In the genomic region with DNA sequence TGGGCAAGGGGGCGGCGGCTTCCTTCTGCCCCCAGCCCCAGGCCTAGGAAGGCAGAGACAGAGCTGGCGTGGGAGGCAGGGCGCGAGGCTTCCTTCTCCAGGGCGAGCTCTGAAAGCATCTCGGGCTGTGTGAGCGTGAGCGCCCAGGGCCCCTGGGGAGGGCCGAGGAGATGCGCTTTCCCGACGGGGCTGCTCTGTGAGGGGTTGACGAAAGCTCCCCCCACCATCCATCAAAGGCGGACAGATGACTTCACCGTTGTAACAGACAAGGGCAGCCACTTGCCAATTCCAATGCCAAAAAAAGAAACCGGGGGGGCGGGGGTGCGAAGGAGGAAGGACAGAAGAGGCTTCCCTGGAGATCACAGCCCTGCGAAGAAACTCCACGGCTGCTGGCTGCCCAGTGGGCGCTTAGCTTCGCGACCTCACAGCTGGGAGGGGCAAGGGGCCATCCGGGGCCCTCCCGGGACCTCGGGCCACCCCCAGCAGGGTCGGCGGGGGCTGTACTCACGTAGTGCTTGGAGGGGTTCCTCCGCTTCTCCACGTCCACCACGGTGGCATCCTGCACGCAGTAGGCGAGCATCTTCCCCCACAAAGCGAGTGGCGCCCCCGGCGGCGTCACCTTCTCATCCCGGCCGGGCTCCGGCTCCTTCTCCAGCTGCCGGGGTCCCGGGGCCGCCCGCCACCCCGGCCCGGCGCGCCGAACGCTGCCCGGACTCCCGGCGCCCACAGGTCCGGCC, we compare ENCODE assay signal across 8 cellular contexts. TPM values are rescaled to one million over a fixed set of nuclear protein-coding genes. Genes with fewer than 3 reads are reported as not detected.
A peak's percentile ranks its signal among the peaks of the same experiment; 100 is the strongest.
DNase-seq lines count a peak whose midpoint lies in the region; ATAC-seq and TF ChIP-seq lines count a peak whose summit lies in the region.

No MANE protein-coding gene starts in this region.

- CTCF ChIA-PET in Caco-2 (lab: Charles Lee), result interaction anchor here (0.7 to 2.5 kb wide), 9 partner anchors 18 to 147 kb away, joined by 3 to 8 read pairs (median 5); no protein-coding TSS in a partner anchor

- H3K4me1 ChIP-seq in Caco-2, result peaks cover 11% of the 10 kb centered on the region

- H3K36me3 Mint-ChIP-seq in Caco-2 (ENCODE audit: insufficient read depth, unreplicated experiment) (no peaks in the 10 kb centered on the region), brain (no peaks in the 10 kb centered on the region)

- H3K27me3 Mint-ChIP-seq in Caco-2 (ENCODE audit: insufficient read depth, unreplicated experiment) (no peaks in the 10 kb centered on the region), brain (peaks cover 7% of the 10 kb centered on the region)

- intact Hi-C loops in Caco-2 (cut with micrococcal nuclease; ENCODE audit: unreplicated experiment), result loop anchor here (2.0 to 10.0 kb wide), 4 partner anchors 18 to 260 kb away; no protein-coding TSS in a partner anchor

- POLR2A ChIA-PET in Caco-2 (lab: Charles Lee), result no interaction called here

- H3K4me1 Mint-ChIP-seq in Caco-2 (ENCODE audit: low read depth, unreplicated experiment) (peaks cover 10% of the 10 kb centered on the region), brain (peaks cover 78% of the 10 kb centered on the region)

- H3K4me3 ChIP-seq in Caco-2 (ENCODE audit: low read depth, low read length), result peak overlapping the region; percentile 51

- H3K9me3 Mint-ChIP-seq in Caco-2 (ENCODE audit: unreplicated experiment), result no peaks in the 10 kb centered on the region
- H3K9me3 Mint-ChIP-seq in brain, result peaks cover 0 to 8% (median 0%) of the 10 kb centered on the region in 5 experiments

- ATAC-seq in GM21360 (IDR thresholded peaks at IDR 0.05; ENCODE audit: unreplicated experiment), result no peak
- ATAC-seq in GM18498 (IDR thresholded peaks at IDR 0.05; ENCODE audit: unreplicated experiment), result no peak

- H3K27ac Mint-ChIP-seq in Caco-2 (ENCODE audit: unreplicated experiment) (peak overlapping the region; percentile 34), brain (peak overlapping the region; percentile 91 to 97 (median 93))

- no TSS peak for BruUV-seq in Caco-2 (replicated peaks; lab: Mats Ljungman, UMichigan)

- TF ChIP-seq CTCF in Caco-2 (IDR thresholded peaks at IDR 0.05; ENCODE audit: insufficient read depth in 1 of 2, low read depth in 1 of 2, low read length in 1 of 2, severe bottlenecking in 1 of 2, unreplicated experiment in 1 of 2), result peak in 1 of 2 experiments; percentile 39
- peak in 1 of 2 experiments; percentile 51 for TF ChIP-seq CTCF in brain (conservative IDR thresholded peaks at IDR 0.05)

- DNase-seq in Caco-2, result peak in 1 of 2 experiments; percentile 46
- peak; percentile 48 for DNase-seq in NCI-H446 treated with DMSO at 0.1 percent for 48 hours (lab: John Stamatoyannopoulos, UW)
- DNase-seq in islet precursor cell, result peak; percentile 71
- DNase-seq in stimulated activated CD4-positive, alpha-beta T cell treated with anti-CD3 and anti-CD28 coated beads, Interleukin-2, amount 100 ng/mL, for 24 hours, result peak; percentile 27 to 33
- no peak for DNase-seq in NCI-H1105 (lab: John Stamatoyannopoulos, UW)

- peaks cover 2% of the 10 kb centered on the region; the same call in 1 of the 2 replicates for H3K36me3 ChIP-seq in Caco-2 (ENCODE audit: control insufficient read depth, insufficient read depth, low read length)

- H3K27me3 ChIP-seq in Caco-2 (replicated peaks; ENCODE audit: control insufficient read depth, insufficient read depth, low read length), result no peaks in the 10 kb centered on the region

- H3K9me3 ChIP-seq in Caco-2, result no peaks in the 10 kb centered on the region

- H3K4me3 Mint-ChIP-seq in Caco-2 (ENCODE audit: unreplicated experiment) (peak overlapping the region; percentile 77), brain (peak overlapping the region; percentile 92 to 98 (median 96))

RNA-seq across cellular contexts. Expression of gene SH3PXD2A, which starts 0.5 kb away (rescaled TPM):
- total RNA-seq in Caco-2 (2022), result 6.3 and 7.5 TPM in 2 replicates
- polyA plus RNA-seq in brain (ENCODE audit: insufficient read depth, low read depth, low replicate concordance), result 43.1 TPM
